Comparison of ENCODE assay signal across 27 cellular contexts in the genomic region with DNA sequence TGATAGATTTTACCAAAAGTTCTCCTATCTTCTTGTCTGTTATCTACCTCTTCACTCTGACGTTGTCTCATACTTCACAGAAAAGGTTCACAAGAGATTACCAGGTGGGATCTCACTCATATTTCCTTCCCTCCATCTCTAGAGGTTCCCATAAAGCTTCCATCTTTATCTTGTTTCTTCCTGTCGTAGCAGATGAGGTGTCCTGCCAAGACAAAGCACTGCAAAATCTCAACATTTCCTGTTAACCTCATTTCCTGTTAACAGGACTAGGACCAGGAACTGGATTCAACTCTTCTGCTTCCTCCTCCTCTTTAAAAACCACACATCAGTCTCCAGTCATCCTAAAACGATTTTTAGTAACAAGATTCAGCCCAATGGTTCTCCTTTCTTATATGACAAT.
"Had no signal": no experiment of that assay in that cellular context is flagged by ENCODE, and none has a peak within 500 bp of the region (broad histone marks: within the 10 kb centered on the region; RNA-seq: fewer than 3 reads in every experiment).

No MANE protein-coding gene starts in this region.

- H3K27me3 ChIP-seq: esophagus muscularis mucosa, gastrocnemius medialis, sigmoid colon, testis had no signal

- H3K4me3 Mint-ChIP-seq: activated B cell treated with CpG ODN at 0.5 μM for 24 hours; activated CD4-positive, alpha-beta T cell treated with anti-CD3 and anti-CD28 coated beads for 36 hours; activated naive CD4-positive, alpha-beta T cell treated with anti-CD3 and anti-CD28 coated beads for 36 hours; activated T-cell treated with anti-CD3 and anti-CD28 coated beads, Interleukin-2, amount 50 U/mL, for 24 hours; brain; dendritic cell treated with granulocyte-macrophage colony-stimulating factor and Interleukin-4, amounts not matched to agents 40 ng/mL and 50 ng/mL, for 4 days; stimulated activated naive B cell treated with anti-CD40 and anti-IgM and Interleukin-4, amounts not matched to agents 10 μg/mL and 1 μg/mL and 100 μg/mL, for 72 hours; T-helper 17 cell; type B pancreatic cell had no signal

- ATAC-seq: activated CD4-positive, alpha-beta T cell treated with anti-CD3 and anti-CD28 coated beads for 36 hours; gastrocnemius medialis; mucosa of descending colon; stimulated activated naive B cell treated with anti-CD40 and anti-IgM and Interleukin-4, amounts not matched to agents 10 μg/mL and 1 μg/mL and 100 μg/mL, for 72 hours; T-helper 17 cell had no signal

- H3K9me3 Mint-ChIP-seq: activated B cell treated with CpG ODN at 0.5 μM for 24 hours; activated naive CD4-positive, alpha-beta T cell treated with anti-CD3 and anti-CD28 coated beads for 36 hours; activated T-cell treated with anti-CD3 and anti-CD28 coated beads, Interleukin-2, amount 50 U/mL, for 24 hours; dendritic cell treated with granulocyte-macrophage colony-stimulating factor and Interleukin-4, amounts not matched to agents 40 ng/mL and 50 ng/mL, for 4 days; stimulated activated naive B cell treated with anti-CD40 and anti-IgM and Interleukin-4, amounts not matched to agents 10 μg/mL and 1 μg/mL and 100 μg/mL, for 72 hours; type B pancreatic cell had no signal

- H3K27me3 Mint-ChIP-seq: activated B cell treated with CpG ODN at 0.5 μM for 24 hours; activated CD4-positive, alpha-beta T cell treated with anti-CD3 and anti-CD28 coated beads for 36 hours; activated T-cell treated with anti-CD3 and anti-CD28 coated beads, Interleukin-2, amount 50 U/mL, for 24 hours; brain; dendritic cell treated with granulocyte-macrophage colony-stimulating factor and Interleukin-4, amounts not matched to agents 40 ng/mL and 50 ng/mL, for 4 days; T-helper 17 cell; type B pancreatic cell had no signal

- H3K4me1 ChIP-seq: esophagus muscularis mucosa, gastrocnemius medialis, testis had no signal

- H3K4me1 Mint-ChIP-seq: activated B cell treated with CpG ODN at 0.5 μM for 24 hours; brain; stimulated activated naive B cell treated with anti-CD40 and anti-IgM and Interleukin-4, amounts not matched to agents 10 μg/mL and 1 μg/mL and 100 μg/mL, for 72 hours had no signal

- H3K36me3 ChIP-seq: esophagus muscularis mucosa, gastrocnemius medialis, sigmoid colon had no signal

- H3K36me3 Mint-ChIP-seq: stimulated activated naive B cell treated with anti-CD40 and anti-IgM and Interleukin-4, amounts not matched to agents 10 μg/mL and 1 μg/mL and 100 μg/mL, for 72 hours had no signal

- H3K9me3 ChIP-seq: esophagus muscularis mucosa, gastrocnemius medialis, mucosa of descending colon, sigmoid colon, testis had no signal

- DNase-seq: activated B cell treated with CpG ODN at 0.5 μM for 24 hours; activated CD4-positive, alpha-beta T cell treated with anti-CD3 and anti-CD28 coated beads for 36 hours; activated CD4-positive, alpha-beta T cell treated with anti-CD3 and anti-CD28 coated beads, Interleukin-2, amount 50 U/mL, for 4 hours; activated CD8-positive, alpha-beta memory T cell treated with anti-CD3 and anti-CD28 coated beads for 24 hours; activated CD8-positive, alpha-beta memory T cell treated with anti-CD3 and anti-CD28 coated beads, Interleukin-2, amount 50 U/mL, for 4 hours; activated effector memory CD4-positive, alpha-beta T cell treated with Interleukin-2 at 50 U/mL for 16 hours; activated naive CD4-positive, alpha-beta T cell treated with anti-CD3 and anti-CD28 coated beads for 36 hours; activated T-cell treated with anti-CD3 and anti-CD28 coated beads, Interleukin-2, amount 50 U/mL, for 24 hours; aorta; caudate nucleus; effector CD8-positive, alpha-beta T cell; gastrocnemius medialis; hippocampal formation; mesenchymal stem cell; mucosa of descending colon; occipital lobe; sigmoid colon; stimulated activated CD4-positive, alpha-beta T cell treated with anti-CD3 and anti-CD28 coated beads, Interleukin-15, amount 100 ng/mL, for 24 hours; stimulated activated naive B cell treated with anti-CD40 and anti-IgM and Interleukin-4, amounts not matched to agents 10 μg/mL and 1 μg/mL and 100 μg/mL, for 72 hours; SW 1271; T-helper 17 cell; testis had no signal

- H3K27ac ChIP-seq: esophagus muscularis mucosa, gastrocnemius medialis, sigmoid colon, testis had no signal

- H3K4me2 ChIP-seq: smooth muscle cell had no signal

- H3K4me3 ChIP-seq: esophagus muscularis mucosa, gastrocnemius medialis, mucosa of descending colon, sigmoid colon, smooth muscle cell, testis had no signal

- H3K27ac Mint-ChIP-seq: activated B cell treated with CpG ODN at 0.5 μM for 24 hours; activated CD4-positive, alpha-beta T cell treated with anti-CD3 and anti-CD28 coated beads for 36 hours; activated naive CD4-positive, alpha-beta T cell treated with anti-CD3 and anti-CD28 coated beads for 36 hours; activated T-cell treated with anti-CD3 and anti-CD28 coated beads, Interleukin-2, amount 50 U/mL, for 24 hours; brain; dendritic cell treated with granulocyte-macrophage colony-stimulating factor and Interleukin-4, amounts not matched to agents 40 ng/mL and 50 ng/mL, for 4 days; stimulated activated naive B cell treated with anti-CD40 and anti-IgM and Interleukin-4, amounts not matched to agents 10 μg/mL and 1 μg/mL and 100 μg/mL, for 72 hours; T-helper 17 cell; type B pancreatic cell had no signal
